Comparison of ENCODE assay signal across 21 cellular contexts in the genomic region with DNA sequence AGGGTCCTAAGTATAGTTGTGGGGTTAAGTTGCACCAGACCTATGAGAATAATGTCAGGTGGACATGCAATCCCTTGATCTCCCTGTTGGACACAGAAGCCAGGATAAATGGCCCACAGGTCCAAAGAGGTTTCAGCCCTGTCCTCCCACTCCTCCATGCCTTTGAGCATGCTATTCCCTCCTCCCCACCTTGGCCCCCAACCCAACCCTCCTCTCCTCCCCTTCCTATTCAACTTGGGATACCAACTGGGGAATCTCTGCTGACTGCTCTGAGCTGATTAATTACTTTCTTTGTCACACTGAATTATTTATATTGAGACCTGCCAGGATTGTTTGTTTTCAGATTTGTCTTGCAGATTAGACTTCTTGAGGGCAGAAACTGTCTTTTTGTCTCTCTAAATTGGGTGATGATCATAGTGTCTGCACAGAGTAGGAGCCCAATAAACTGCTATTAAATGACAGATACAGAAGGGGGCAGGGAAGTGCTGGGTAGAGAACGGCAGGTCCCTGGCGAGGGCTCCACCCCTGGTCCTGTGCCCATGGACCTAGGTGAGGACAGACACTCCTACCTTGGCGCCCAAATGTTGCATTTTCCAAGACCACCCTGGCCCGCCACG.
"Had no signal": no experiment of that assay in that cellular context is flagged by ENCODE, and none has a peak within 500 bp of the region (broad histone marks: within the 10 kb centered on the region; RNA-seq: fewer than 3 reads in every experiment).

No MANE protein-coding gene starts in this region.

- H3K27me3 ChIP-seq: neutrophil, thyroid gland had no signal

- H3K27ac ChIP-seq: neutrophil, thyroid gland had no signal

- FAIRE-seq: keratinocyte, TTC549 had no signal

- H3K9me3 ChIP-seq: neutrophil, thyroid gland had no signal

- H3K4me3 ChIP-seq: lung, thyroid gland had no signal

- H3K36me3 ChIP-seq: neutrophil, thyroid gland had no signal

- DNase-seq: activated B cell treated with CpG ODN at 0.5 μM for 24 hours; activated CD4-positive, alpha-beta T cell treated with anti-CD3 and anti-CD28 coated beads for 4 hours; activated CD8-positive, alpha-beta T cell treated with anti-CD3 and anti-CD28 coated beads for 36 hours; activated naive CD4-positive, alpha-beta T cell; activated naive CD8-positive, alpha-beta T cell treated with anti-CD3 and anti-CD28 coated beads for 36 hours; activated T-cell treated with anti-CD3 and anti-CD28 coated beads, Interleukin-2, amount 50 U/mL, for 1 hour; amniotic stem cell; dermis blood vessel endothelial cell; effector memory CD4-positive, alpha-beta T cell; natural killer cell; posterior cingulate gyrus; retina; stimulated activated CD4-positive, alpha-beta T cell treated with anti-CD3 and anti-CD28 coated beads, Interleukin-2, amount 100 ng/mL, for 24 hours; stimulated activated naive CD4-positive, alpha-beta T cell treated with Interleukin-2 at 50 U/mL for 16 hours; thyroid gland had no signal

- ATAC-seq: activated CD8-positive, alpha-beta T cell treated with anti-CD3 and anti-CD28 coated beads for 36 hours; activated T-helper 17 cell treated with anti-CD3 and anti-CD28 coated beads, Interleukin-2, amount 50 U/mL, for 72 hours; left lobe of liver; natural killer cell had no signal
